ENCODE assay signal across 8 cellular contexts in genomic region chr1:235326719-235327558, GRCh38. TPM values are rescaled to one million over a fixed set of nuclear protein-coding genes. Genes with fewer than 3 reads are reported as not detected.
DNase-seq lines count a peak whose midpoint lies in the region; ATAC-seq and TF ChIP-seq lines count a peak whose summit lies in the region.

No MANE protein-coding gene starts in this region.

- ATAC-seq in activated T-helper 17 cell treated with anti-CD3 and anti-CD28 coated beads, Interleukin-2, amount 50 U/mL, for 72 hours (replicated peaks), result peak; percentile 9
- no peak for ATAC-seq in HG03460 (IDR thresholded peaks at IDR 0.05; ENCODE audit: unreplicated experiment)

- peaks cover 2% of the 10 kb centered on the region; the same call in 1 of the 2 replicates for H3K27me3 Mint-ChIP-seq in HFFc6 (ENCODE audit: insufficient read depth)
- H3K27me3 Mint-ChIP-seq in activated T-helper 17 cell treated with anti-CD3 and anti-CD28 coated beads, Interleukin-2, amount 50 U/mL, for 72 hours, result no peaks in the 10 kb centered on the region
- H3K27me3 Mint-ChIP-seq in neural crest cell (ENCODE audit: low read depth), result no peaks in the 10 kb centered on the region

- peaks cover 16% of the 10 kb centered on the region for H3K36me3 Mint-ChIP-seq in HFFc6 (ENCODE audit: low read depth)
- H3K36me3 Mint-ChIP-seq in activated T-helper 17 cell treated with anti-CD3 and anti-CD28 coated beads, Interleukin-2, amount 50 U/mL, for 72 hours (ENCODE audit: low read depth), result peaks cover 51% of the 10 kb centered on the region
- peaks cover 6% of the 10 kb centered on the region for H3K36me3 Mint-ChIP-seq in neural crest cell (ENCODE audit: low read depth)

- H2AFZ ChIP-seq in PC-9, result peak overlapping the region; percentile 74

- intact Hi-C loops in PC-9 (cut with micrococcal nuclease; ENCODE audit: unreplicated experiment) (loop anchor here (5.0 to 10.0 kb wide), 3 partner anchors 165 to 955 kb away; partner anchors contain the start of genes COA6, RBM34 and TOMM20), stomach (cut with DNase I; ENCODE audit: low total_unique reads) (no loop called here)

- TF ChIP-seq CTCF in HFFc6 (IDR thresholded peaks at IDR 0.05) (no peak), PC-9 (conservative IDR thresholded peaks at IDR 0.05) (no peak), fibroblast of the aortic adventitia (IDR thresholded peaks at IDR 0.05; ENCODE audit: insufficient read depth, low read length) (no peak), neural crest cell (conservative IDR thresholded peaks at IDR 0.05) (no peak), stomach (IDR thresholded peaks at IDR 0.05) (no peak)

- peaks cover 40% of the 10 kb centered on the region for H3K4me1 ChIP-seq in PC-9 (replicated peaks; ENCODE audit: insufficient read depth)
- peaks cover 53 to 76% (median 68%) of the 10 kb centered on the region in 4 donors for H3K4me1 ChIP-seq in stomach

- no TSS peak for BruUV-seq in PC-9 (replicated peaks; lab: Mats Ljungman, UMichigan)

- in situ Hi-C loops in Caki2 (cut with HindIII; ENCODE audit: low pct_unique_long_range_greater_than_20kb, low sequenced_read_pairs), result no loop called here

- 0% methylated on average over 24 to 78 of the region's 78 CpGs for WGBS in stomach, 5 donors

- no peak for TF ChIP-seq EP300 in stomach (IDR thresholded peaks at IDR 0.05)

- H3K27ac ChIP-seq in PC-9 (peak overlapping the region; percentile 46), stomach (peak overlapping the region; percentile 93 to 99 (median 98))

- H3K79me2 ChIP-seq in PC-9 (ENCODE audit: low read depth), result peaks cover 89% of the 10 kb centered on the region

- H3K4me3 ChIP-seq in PC-9 (peak overlapping the region; percentile 89), fibroblast of the aortic adventitia (ENCODE audit: low read depth, low read length) (peak overlapping the region; percentile 86), stomach (peak overlapping the region; percentile 87 to 95 (median 92))

- H3K36me3 ChIP-seq in PC-9 (ENCODE audit: low read depth) (peaks cover 20% of the 10 kb centered on the region; the same call in 1 of the 2 replicates), stomach (peaks cover 0 to 6% (median 0%) of the 10 kb centered on the region in 4 donors)

- H3F3A ChIP-seq in PC-9 (ENCODE audit: insufficient read depth, low read depth), result peaks cover 16% of the 10 kb centered on the region

- POLR2A ChIA-PET in PC-9 (lab: Charles Lee; ENCODE audit: unreplicated experiment), result no interaction called here

- CTCF ChIA-PET in PC-9 (lab: Charles Lee), result no interaction called here

- H3K4me3 Mint-ChIP-seq in HFFc6 (peak overlapping the region; percentile 97; the same call in 1 of the 2 replicates), neural crest cell (peak overlapping the region; percentile 97)
- H3K4me3 Mint-ChIP-seq in activated T-helper 17 cell treated with anti-CD3 and anti-CD28 coated beads, Interleukin-2, amount 50 U/mL, for 72 hours, result no peak overlapping the region

- DNase-seq in Caki2 (ENCODE audit: low read depth) (peak; percentile 43), HFFc6 (no peak), PC-9 (peak in 1 of 2 experiments; percentile 18), fibroblast of the aortic adventitia (ENCODE audit: low read depth) (no peak), neural crest cell (ENCODE audit: low read depth, low spot score) (peak; percentile 20), stomach (peak; percentile 34)

- H3K27me3 ChIP-seq in PC-9 (ENCODE audit: insufficient read depth, low read depth) (no peaks in the 10 kb centered on the region), stomach (no peaks in the 10 kb centered on the region)

- no peaks in the 10 kb centered on the region for H3K9me2 ChIP-seq in PC-9 (ENCODE audit: insufficient read depth)

- H3K27ac Mint-ChIP-seq in HFFc6, result peak overlapping the region; percentile 77
- H3K27ac Mint-ChIP-seq in activated T-helper 17 cell treated with anti-CD3 and anti-CD28 coated beads, Interleukin-2, amount 50 U/mL, for 72 hours, result peak overlapping the region; percentile 98
- H3K27ac Mint-ChIP-seq in neural crest cell (ENCODE audit: unreplicated experiment), result peak overlapping the region; percentile 97

- peaks cover 32% of the 10 kb centered on the region for H3K4me1 Mint-ChIP-seq in HFFc6 (ENCODE audit: low read depth)
- H3K4me1 Mint-ChIP-seq in activated T-helper 17 cell treated with anti-CD3 and anti-CD28 coated beads, Interleukin-2, amount 50 U/mL, for 72 hours, result peaks cover 17% of the 10 kb centered on the region
- peaks cover 21% of the 10 kb centered on the region for H3K4me1 Mint-ChIP-seq in neural crest cell

- no peak for TF ChIP-seq POLR2A in stomach (IDR thresholded peaks at IDR 0.05)

- H3K9me3 Mint-ChIP-seq in HFFc6 (no peaks in the 10 kb centered on the region), neural crest cell (no peaks in the 10 kb centered on the region)
- H3K9me3 Mint-ChIP-seq in activated T-helper 17 cell treated with anti-CD3 and anti-CD28 coated beads, Interleukin-2, amount 50 U/mL, for 72 hours, result no peaks in the 10 kb centered on the region

- H3K4me2 ChIP-seq in PC-9, result peak overlapping the region; percentile 94

- no peaks in the 10 kb centered on the region for H3K9me3 ChIP-seq in PC-9 (ENCODE audit: insufficient read depth, low read depth)
- H3K9me3 ChIP-seq in stomach, result no peaks in the 10 kb centered on the region

- peaks cover 32% of the 10 kb centered on the region for H4K20me1 ChIP-seq in PC-9 (ENCODE audit: insufficient read depth)

RNA-seq across cellular contexts. Expression of gene ARID4B, which starts 1.0 kb away (rescaled TPM):
- 10.8 and 18.3 TPM in 2 replicates for total RNA-seq in Caki2 (2014; rRNA removed; shearing (Covaris generic); ENCODE audit: low replicate concordance)
- 10 to 100 TPM; 19.4 to 22.8 (median 20.5) TPM for total RNA-seq in HFFc6 (2021; fragmentation: NEBNext Ultra II Directional; extraction: Animal tissue kit (Norgen Biotek cat#: 25700))
- total RNA-seq in PC-9 (2021) (42.6 and 47.1 TPM in 2 replicates), fibroblast of the aortic adventitia (ENCODE audit: low replicate concordance) (36.7 and 58.4 TPM in 2 replicates), neural crest cell (43.6 and 46.0 TPM in 2 replicates), stomach (100 to 1,000 TPM in 1 of 5 donors, 10 to 100 TPM in 4; 23.7 to 102 (median 52.0) TPM)
- total RNA-seq in activated T-helper 17 cell treated with anti-CD3 and anti-CD28 coated beads, Interleukin-2, amount 50 U/mL, for 72 hours, result 10 to 100 TPM; 42.2 to 61.2 TPM
- polyA plus RNA-seq in stomach, result 1 to 10 TPM; 9.5 to 9.6 (median 9.5) TPM

RNA-seq across cellular contexts. Expression of gene GGPS1, which starts 1.4 kb away (rescaled TPM):
- total RNA-seq in Caki2 (2014; rRNA removed; shearing (Covaris generic); ENCODE audit: low replicate concordance), result 14.8 and 27.7 TPM in 2 replicates
- 10 to 100 TPM; 24.9 to 31.0 (median 26.7) TPM for total RNA-seq in HFFc6 (2021; fragmentation: NEBNext Ultra II Directional; extraction: Animal tissue kit (Norgen Biotek cat#: 25700))
- total RNA-seq in PC-9 (2021), result 47.4 and 61.7 TPM in 2 replicates
- 10 to 100 TPM; 28.9 to 32.9 TPM for total RNA-seq in activated T-helper 17 cell treated with anti-CD3 and anti-CD28 coated beads, Interleukin-2, amount 50 U/mL, for 72 hours
- 27.7 and 41.8 TPM in 2 replicates for total RNA-seq in fibroblast of the aortic adventitia (ENCODE audit: low replicate concordance)
- total RNA-seq in neural crest cell, result 57.2 and 58.0 TPM in 2 replicates
- total RNA-seq in stomach, result 10 to 100 TPM in 3 of 5 donors, 1 to 10 TPM in 2; 7.0 to 21.8 (median 10.7) TPM
- polyA plus RNA-seq in stomach, result 10 to 100 TPM; 21.5 to 37.6 (median 23.2) TPM

RNA-seq across cellular contexts. Expression of gene TBCE, which starts 40.3 kb away (rescaled TPM):
- total RNA-seq in Caki2 (2014; rRNA removed; shearing (Covaris generic); ENCODE audit: low replicate concordance), result 56.3 and 59.7 TPM in 2 replicates
- total RNA-seq in HFFc6 (2021; fragmentation: NEBNext Ultra II Directional; extraction: Animal tissue kit (Norgen Biotek cat#: 25700)), result 10 to 100 TPM; 20.0 to 29.4 (median 26.0) TPM
- total RNA-seq in PC-9 (2021) (18.9 and 22.8 TPM in 2 replicates), fibroblast of the aortic adventitia (ENCODE audit: low replicate concordance) (25.5 and 30.5 TPM in 2 replicates), neural crest cell (28.2 and 33.3 TPM in 2 replicates), stomach (10 to 100 TPM in 4 of 5 donors, 1 to 10 TPM in 1; 7.1 to 43.7 (median 23.9) TPM)
- total RNA-seq in activated T-helper 17 cell treated with anti-CD3 and anti-CD28 coated beads, Interleukin-2, amount 50 U/mL, for 72 hours, result 10 to 100 TPM; 21.5 to 31.7 TPM
- polyA plus RNA-seq in stomach, result 10 to 100 TPM; 19.2 to 24.0 (median 23.6) TPM

Comparison
In these comparisons a context has a peak if more than half of its experiments do, and no peak if none do; other contexts are left out.
1. DNase-seq: peak in Caki2 (single experiment), neural crest cell (single experiment) and stomach (single experiment); none in HFFc6 (single experiment) and fibroblast of the aortic adventitia (single experiment).
2. Peak in every context shown above with its lines, with median percentiles within 50 percentile points of each other: H3K27ac Mint-ChIP-seq and H3K4me3 ChIP-seq.